20 cellular contexts compared by ENCODE assay signal in the genomic region with DNA sequence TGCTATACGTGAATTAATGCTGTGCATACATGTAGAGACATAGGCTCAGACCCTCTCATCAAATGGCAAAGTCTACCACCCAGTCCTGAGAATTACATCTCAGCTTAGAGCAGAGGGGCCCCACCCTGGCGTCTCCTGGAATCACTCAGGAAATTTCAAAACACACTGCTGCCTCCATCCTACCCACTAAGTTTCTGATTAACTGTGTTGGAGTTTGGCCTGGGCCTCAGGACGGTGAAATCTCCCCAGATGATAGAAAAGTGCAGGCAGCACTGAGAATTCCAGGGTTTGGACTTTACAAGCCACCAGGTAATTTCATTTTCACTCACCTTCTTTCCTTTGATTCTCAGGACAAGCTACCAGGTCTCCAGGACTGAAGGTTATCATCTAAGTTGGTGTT. TPM values are rescaled to one million over a fixed set of nuclear protein-coding genes. Genes with fewer than 3 reads are reported as not detected.
DNase-seq lines count a peak whose midpoint lies in the region; ATAC-seq, FAIRE-seq and TF ChIP-seq lines count a peak whose summit lies in the region.
"Had no signal": no experiment of that assay in that cellular context is flagged by ENCODE, and none has a peak within 500 bp of the region (broad histone marks: within the 10 kb centered on the region; RNA-seq: fewer than 3 reads in every experiment).

No MANE protein-coding gene starts in this region.

- H3K27me3 ChIP-seq in right lobe of liver (no peaks in the 10 kb centered on the region), HepG2 (ENCODE audit: control insufficient read depth in 1 of 2, insufficient read depth in 2 of 2, low read length in 2 of 2) (no peaks in the 10 kb centered on the region), suprapubic skin (no peaks in the 10 kb centered on the region)

- H3K4me3 Mint-ChIP-seq in dendritic cell treated with granulocyte-macrophage colony-stimulating factor and Interleukin-4, amounts not matched to agents 40 ng/mL and 50 ng/mL, for 4 days: peak overlapping the region; percentile 45
- H3K4me3 Mint-ChIP-seq: IgD-negative memory B cell had no signal

- no peak overlapping the region for H2AFZ ChIP-seq in HepG2 (ENCODE audit: low read length)

- no peaks in the 10 kb centered on the region for H4K20me1 ChIP-seq in HepG2 (ENCODE audit: insufficient read depth, low read length)

- no peak for TF ChIP-seq POLR2A in right lobe of liver (IDR thresholded peaks at IDR 0.05)
- no peak for TF ChIP-seq POLR2A in HepG2 (IDR thresholded peaks at IDR 0.05; ENCODE audit: insufficient read depth in 1 of 2, low read depth in 2 of 2, low read length in 2 of 2)
- TF ChIP-seq POLR2A in suprapubic skin (IDR thresholded peaks at IDR 0.05): no peak

- H3K36me3 ChIP-seq in right lobe of liver: no peaks in the 10 kb centered on the region
- no peaks in the 10 kb centered on the region for H3K36me3 ChIP-seq in HepG2 (replicated peaks in 1 of 2; ENCODE audit: control insufficient read depth in 1 of 2, insufficient read depth in 2 of 2, low read length in 2 of 2)
- no peaks in the 10 kb centered on the region for H3K36me3 ChIP-seq in suprapubic skin

- TF ChIP-seq EP300 in HepG2 (IDR thresholded peaks at IDR 0.05; ENCODE audit: low read depth in 2 of 2, low read length in 2 of 2) (no peak), HepG2 (CRISPR knock-in tag; IDR thresholded peaks at IDR 0.05; ENCODE audit: borderline replicate concordance) (no peak), suprapubic skin (IDR thresholded peaks at IDR 0.05) (no peak)

- WGBS in right lobe of liver (ENCODE audit: insufficient coverage, low coverage, low lambda C conversion rate, missing lambda C conversion rate): 44% methylated on average over 3 of the region's 3 CpGs
- WGBS in HepG2 (ENCODE audit: low lambda C conversion rate): no CpG with 5 or more reads among the region's 3 CpGs
- WGBS in suprapubic skin: 86% methylated on average over 3 of the region's 3 CpGs

- FAIRE-seq in HepG2 (lab: Jason Lieb, UNC) (no peak), GM19239 (lab: Jason Lieb, UNC) (peak; percentile 78)

- no peaks in the 10 kb centered on the region for H3K27me3 Mint-ChIP-seq in dendritic cell treated with granulocyte-macrophage colony-stimulating factor and Interleukin-4, amounts not matched to agents 40 ng/mL and 50 ng/mL, for 4 days

- no peak overlapping the region for H3K27ac ChIP-seq in right lobe of liver
- no peak overlapping the region for H3K27ac ChIP-seq in HepG2 (ENCODE audit: extremely low read length, insufficient read depth, low read length)
- H3K27ac ChIP-seq in suprapubic skin: no peak overlapping the region

- H3K9me3 ChIP-seq in right lobe of liver: no peaks in the 10 kb centered on the region
- no peaks in the 10 kb centered on the region for H3K9me3 ChIP-seq in HepG2 (ENCODE audit: low read length)
- no peaks in the 10 kb centered on the region for H3K9me3 ChIP-seq in suprapubic skin

- peak in 3 of 4 donors; percentile 44 to 70 (median 66) for ATAC-seq in right lobe of liver
- ATAC-seq in HepG2: no peak

- H3K4me1 Mint-ChIP-seq in dendritic cell treated with granulocyte-macrophage colony-stimulating factor and Interleukin-4, amounts not matched to agents 40 ng/mL and 50 ng/mL, for 4 days (ENCODE audit: low read depth): peaks cover 22% of the 10 kb centered on the region

- in situ Hi-C loops in HepG2 (cut with HindIII; ENCODE audit: extremely low pct_ligation_motif_present, low pct_unique_long_range_greater_than_20kb): no loop called here

- intact Hi-C loops in right lobe of liver (cut with DNase I): no loop called here
- intact Hi-C loops in HepG2 (cut with micrococcal nuclease; ENCODE audit: unreplicated experiment): no loop called here
- intact Hi-C loops in dendritic cell treated with granulocyte-macrophage colony-stimulating factor and Interleukin-4, amounts not matched to agents 40 ng/mL and 50 ng/mL, for 4 days (cut with micrococcal nuclease): no loop called here

- H3K4me3 ChIP-seq in right lobe of liver: no peak overlapping the region
- H3K4me3 ChIP-seq in HepG2 (replicated peaks in 1 of 3; ENCODE audit: insufficient read depth in 1 of 3, low read depth in 2 of 3, low read length in 3 of 3): no peak overlapping the region
- H3K4me3 ChIP-seq in suprapubic skin: no peak overlapping the region

- peaks cover 7% of the 10 kb centered on the region for H3K9me3 Mint-ChIP-seq in dendritic cell treated with granulocyte-macrophage colony-stimulating factor and Interleukin-4, amounts not matched to agents 40 ng/mL and 50 ng/mL, for 4 days
- H3K9me3 Mint-ChIP-seq: IgD-negative memory B cell had no signal

- DNase-seq in right lobe of liver: no peak
- no peak for DNase-seq in HepG2 (ENCODE audit: low spot score)
- DNase-seq in GM19239 (ENCODE audit: insufficient read length, low spot score): no peak
- no peak for DNase-seq in iPS-NIHi11 (ENCODE audit: low spot score)
- DNase-seq in hypothalamus (lab: John Stamatoyannopoulos, UW): no peak
- no peak for DNase-seq in suprapubic skin (ENCODE audit: low spot score in 2 of 2)
- DNase-seq: C1 segment of cervical spinal cord; DMS79; MV-4-11; NCI-H1436; NCI-H2081 treated with DMSO at 0.1 percent for 48 hours; NCI-H2227 treated with DMSO at 0.1 percent for 48 hours; NCI-H526; NK-92 treated with Interleukin-12 subunit alpha and Interleukin-12 subunit beta, amount 100 ng/mL, for 24 hours; OCI-M1; RPMI8226 had no signal

- H3K4me1 ChIP-seq in right lobe of liver: no peaks in the 10 kb centered on the region
- H3K4me1 ChIP-seq in HepG2 (ENCODE audit: insufficient read depth, low read length): no peaks in the 10 kb centered on the region
- no peaks in the 10 kb centered on the region for H3K4me1 ChIP-seq in suprapubic skin

- POLR2A ChIA-PET in HepG2 (lab: Yijun Ruan, JAX): no interaction called here

- BruUV-seq in HepG2 (replicated peaks; lab: Mats Ljungman, UMichigan): no TSS peak

- TF ChIP-seq RAD21 in HepG2 (CRISPR knock-in tag; IDR thresholded peaks at IDR 0.05): no peak

- CTCF ChIA-PET in HepG2 (lab: Yijun Ruan, JAX; ENCODE audit: low intra/inter-chr PET ratio, low total read pairs): no interaction called here

- TF ChIP-seq CTCF in right lobe of liver (IDR thresholded peaks at IDR 0.05): no peak
- no peak for TF ChIP-seq CTCF in HepG2 (CRISPR knock-in tag; IDR thresholded peaks at IDR 0.05)
- no peak for TF ChIP-seq CTCF in suprapubic skin (IDR thresholded peaks at IDR 0.05)

- H3K9ac ChIP-seq in HepG2 (ENCODE audit: insufficient read depth, low read depth, low read length): no peak overlapping the region

- H3K36me3 Mint-ChIP-seq in dendritic cell treated with granulocyte-macrophage colony-stimulating factor and Interleukin-4, amounts not matched to agents 40 ng/mL and 50 ng/mL, for 4 days (ENCODE audit: low read depth): peaks cover 7% of the 10 kb centered on the region

- peak overlapping the region; percentile 30 for H3K27ac Mint-ChIP-seq in dendritic cell treated with granulocyte-macrophage colony-stimulating factor and Interleukin-4, amounts not matched to agents 40 ng/mL and 50 ng/mL, for 4 days
- H3K27ac Mint-ChIP-seq: IgD-negative memory B cell had no signal

- no peak overlapping the region for H3K4me2 ChIP-seq in HepG2 (ENCODE audit: low read depth, low read length)

- H3K79me2 ChIP-seq in HepG2 (ENCODE audit: insufficient read depth, low read length): no peaks in the 10 kb centered on the region

RNA-seq across cellular contexts. Expression of a gene that starts 3.3 kb away (rescaled TPM):
- total RNA-seq in right lobe of liver: not detected
- not detected in 2 replicates for total RNA-seq in HepG2 (2016; rRNA removed; fragmentation: Illumina TruSeq; extraction: Trizol)
- total RNA-seq in HepG2 (2016; cell fraction: cytosol; rRNA removed; fragmentation: Illumina TruSeq; extraction: Trizol; ENCODE audit: low read depth): not detected in 2 replicates
- total RNA-seq in HepG2 (2016; cell fraction: insoluble cytoplasmic fraction; rRNA removed; fragmentation: Illumina TruSeq; extraction: Trizol): not detected in 2 replicates
- total RNA-seq in HepG2 (2016; cell fraction: membrane; rRNA removed; fragmentation: Illumina TruSeq; extraction: Trizol): not detected in 2 replicates
- not detected in 2 replicates for total RNA-seq in HepG2 (2016; cell fraction: nucleus; rRNA removed; fragmentation: Illumina TruSeq; extraction: Trizol)
- polyA plus RNA-seq in HepG2 (2011; rRNA removed): not detected in 2 replicates
- not detected in 2 replicates for polyA plus RNA-seq in HepG2 (2011; cell fraction: cytosol; rRNA removed)
- not detected in 2 replicates for polyA plus RNA-seq in HepG2 (2011; cell fraction: nucleus; rRNA removed)
- polyA plus RNA-seq in HepG2 (2012): not detected in 2 replicates
- not detected in 2 replicates for polyA plus RNA-seq in HepG2 (2016; cell fraction: cytosol; fragmentation: Illumina TruSeq; extraction: Trizol; ENCODE audit: low read depth)
- polyA plus RNA-seq in HepG2 (2016; cell fraction: insoluble cytoplasmic fraction; fragmentation: Illumina TruSeq; extraction: Trizol; ENCODE audit: low read depth): not detected in 2 replicates
- not detected in 2 replicates for polyA plus RNA-seq in HepG2 (2016; cell fraction: membrane; fragmentation: Illumina TruSeq; extraction: Trizol; ENCODE audit: low read depth)
- not detected in 2 replicates for polyA plus RNA-seq in HepG2 (2016; cell fraction: nucleus; fragmentation: Illumina TruSeq; extraction: Trizol; ENCODE audit: insufficient read depth, low read depth)
- polyA minus RNA-seq in HepG2 (2011; rRNA and poly(A)+ RNA removed; ENCODE audit: low replicate concordance): not detected in 2 replicates
- not detected in 2 replicates for polyA minus RNA-seq in HepG2 (2011; cell fraction: cytosol; rRNA and poly(A)+ RNA removed)
- polyA minus RNA-seq in HepG2 (2011; cell fraction: nucleus; rRNA and poly(A)+ RNA removed): not detected in 2 replicates
- total RNA-seq in suprapubic skin: not detected
- total RNA-seq: G401, LHCN-M2 had no signal
- polyA plus RNA-seq: IgD-negative memory B cell had no signal
